Comparison of ENCODE assay signal across 13 cellular contexts in genomic region chr4:13642576-13642975, GRCh38. TPM values are rescaled to one million over a fixed set of nuclear protein-coding genes. Genes with fewer than 3 reads are reported as not detected.
DNase-seq lines count a peak whose midpoint lies in the region; ATAC-seq, FAIRE-seq and TF ChIP-seq lines count a peak whose summit lies in the region.
"Had no signal": no experiment of that assay in that cellular context is flagged by ENCODE, and none has a peak within 500 bp of the region (broad histone marks: within the 10 kb centered on the region; RNA-seq: fewer than 3 reads in every experiment).

No MANE protein-coding gene starts in this region.

- H4K20me1 ChIP-seq in H1 (replicated peaks in 1 of 2; ENCODE audit: control insufficient read depth in 1 of 2, insufficient read depth in 2 of 2, low read length in 2 of 2), result no peaks in the 10 kb centered on the region

- H3K18ac ChIP-seq in H1 (ENCODE audit: extremely low read depth, low read length) (no peak overlapping the region), neuronal stem cell (ENCODE audit: low read length) (no peak overlapping the region)

- H3K36me3 ChIP-seq in H1 (ENCODE audit: control insufficient read depth in 2 of 4, insufficient read depth in 4 of 4, low read length in 3 of 4) (no peaks in the 10 kb centered on the region), neuronal stem cell (replicated peaks in 1 of 2; ENCODE audit: control insufficient read depth in 2 of 2, insufficient read depth in 2 of 2, low read length in 2 of 2) (no peaks in the 10 kb centered on the region)

- H2BK20ac ChIP-seq in H1 (ENCODE audit: low read length), result no peak overlapping the region

- no peak overlapping the region for H3K9ac ChIP-seq in H1 (replicated peaks in 1 of 4; ENCODE audit: extremely low read depth in 1 of 4, low read depth in 3 of 4, low read length in 3 of 4)
- no peak overlapping the region for H3K9ac ChIP-seq in neuronal stem cell (ENCODE audit: low read depth, low read length, poor library complexity)

- no peak for TF ChIP-seq RAD21 in H1 (IDR thresholded peaks at IDR 0.05 in 1 of 2, conservative IDR thresholded peaks at IDR 0.05 in 1 of 2; ENCODE audit: low read depth in 2 of 2, low read length in 2 of 2)

- H2BK5ac ChIP-seq in H1 (ENCODE audit: low read depth, low read length), result no peak overlapping the region; the same call in 1 of the 2 replicates
- no peak overlapping the region for H2BK5ac ChIP-seq in neuronal stem cell (ENCODE audit: low read length)

- H3K4ac ChIP-seq in H1 (replicated peaks; ENCODE audit: insufficient read length, low read depth, low read length) (no peak overlapping the region), neuronal stem cell (ENCODE audit: low read length) (no peak overlapping the region)

- H4K91ac ChIP-seq in H1 (replicated peaks; ENCODE audit: insufficient read length, low read length), result no peak overlapping the region
- no peak overlapping the region for H4K91ac ChIP-seq in neuronal stem cell (ENCODE audit: low read depth, low read length, poor library complexity)

- H3K4me1 ChIP-seq in H1 (replicated peaks in 1 of 4; ENCODE audit: control insufficient read depth in 3 of 4, insufficient read depth in 4 of 4, low read length in 3 of 4) (peaks cover 2 to 17% (median 6%) of the 10 kb centered on the region in 4 experiments; a peak in 5 of 7 replicates), neuronal stem cell (ENCODE audit: control insufficient read depth in 2 of 2, insufficient read depth in 1 of 2, low read depth in 1 of 2, low read length in 2 of 2) (peaks cover 0 to 24% of the 10 kb centered on the region in 2 donors)

- H3K23me2 ChIP-seq in H1 (ENCODE audit: low read depth, low read length), result no peaks in the 10 kb centered on the region

- H4K5ac ChIP-seq in H1 (ENCODE audit: insufficient read length, low read depth, low read length), result no peak overlapping the region

- POLR2A ChIA-PET in H1 (lab: Charles Lee; ENCODE audit: partially characterized antibody), result no interaction called here

- H3K79me1 ChIP-seq in H1 (ENCODE audit: low read depth, low read length) (no peaks in the 10 kb centered on the region), neuronal stem cell (ENCODE audit: low read depth, low read length) (no peaks in the 10 kb centered on the region)

- H2AK5ac ChIP-seq in H1 (ENCODE audit: low read depth, low read length) (no peak overlapping the region), neuronal stem cell (ENCODE audit: low read depth, low read length) (no peak overlapping the region)

- 0 out of 2 replicates have a peak overlapping the region, but pooled peaks have one; percentile 88 for H2BK12ac ChIP-seq in H1 (ENCODE audit: low read depth, low read length)
- no peak overlapping the region for H2BK12ac ChIP-seq in neuronal stem cell (ENCODE audit: low read length)

- peak overlapping the region; percentile 35; the same call in 1 of the 2 replicates for H2AFZ ChIP-seq in H1 (ENCODE audit: low read length)
- peak overlapping the region; percentile 32 for H2AFZ ChIP-seq in neuronal stem cell (ENCODE audit: low read length)

- no peaks in the 10 kb centered on the region for H3K79me2 ChIP-seq in H1 (ENCODE audit: control insufficient read depth in 1 of 2, insufficient read depth in 2 of 2, low read length in 2 of 2)

- H3K27ac ChIP-seq in H1 (ENCODE audit: low read depth, low read length) (no peak overlapping the region), neuronal stem cell (replicated peaks; ENCODE audit: low read length) (no peak overlapping the region)

- no peak for TF ChIP-seq CTCF in H1 (IDR thresholded peaks at IDR 0.05; ENCODE audit: control extremely low read depth in 1 of 3, insufficient read depth in 1 of 3, low read depth in 1 of 3, low read length in 3 of 3)

- CTCF ChIA-PET in H1 (lab: Charles Lee; ENCODE audit: partially characterized antibody), result interaction anchor here (1.0 to 9.3 kb wide), 5 partner anchors 8 to 217 kb away, joined by 3 to 108 read pairs (median 6); no protein-coding TSS in a partner anchor

- DNase-seq in EL (peak; percentile 56), NCI-H2196 treated with DMSO at 0.1 percent for 48 hours (lab: John Stamatoyannopoulos, UW; ENCODE audit: unreplicated experiment) (peak; percentile 42), H1 (ENCODE audit: low read depth in 1 of 2, low spot score in 2 of 2) (no peak), neuronal stem cell (ENCODE audit: low spot score) (no peak), islet precursor cell (no peak), frontal cortex (ENCODE audit: low spot score in 2 of 2) (no peak)
- DNase-seq in activated CD4-positive, alpha-beta T cell treated with anti-CD3 and anti-CD28 coated beads for 48 hours, result no peak
- DNase-seq: activated naive CD4-positive, alpha-beta T cell treated with anti-CD3 and anti-CD28 coated beads, Interleukin-2, amount 10 ng/mL, durations not matched to agents 7 days and 5 days; natural killer cell; NCI-H1436; stimulated activated CD4-positive, alpha-beta T cell treated with anti-CD3 and anti-CD28 coated beads, Interleukin-12 subunit alpha, Interleukin-12 subunit beta, amount 100 ng/mL, for 4 hours; T-helper 17 cell had no signal

- H2BK120ac ChIP-seq in H1 (replicated peaks; ENCODE audit: low read depth, low read length) (no peak overlapping the region), neuronal stem cell (ENCODE audit: low read depth, low read length) (no peak overlapping the region)

- H3K4me3 ChIP-seq in H1 (ENCODE audit: extremely low read depth in 1 of 4, insufficient read depth in 2 of 4, low read depth in 3 of 4, low read length in 4 of 4) (no peak overlapping the region), neuronal stem cell (ENCODE audit: low read length in 2 of 2) (no peak overlapping the region)

- no peaks in the 10 kb centered on the region for H3K9me3 ChIP-seq in H1 (ENCODE audit: insufficient read depth in 2 of 2, low read depth in 1 of 2, low read length in 1 of 2)
- H3K9me3 ChIP-seq in neuronal stem cell (replicated peaks in 1 of 2; ENCODE audit: control insufficient read depth in 2 of 2, insufficient read depth in 1 of 2, low read depth in 1 of 2, low read length in 2 of 2), result no peaks in the 10 kb centered on the region

- no peak for TF ChIP-seq EP300 in H1 (IDR thresholded peaks at IDR 0.05; ENCODE audit: borderline replicate concordance in 1 of 2, low read depth in 2 of 2, low read length in 2 of 2)

- ATAC-seq in HG02970 (IDR thresholded peaks at IDR 0.05; ENCODE audit: low FRiP score, unreplicated experiment), result no peak
- ATAC-seq: natural killer cell, T-helper 17 cell had no signal

- H4K8ac ChIP-seq in H1 (ENCODE audit: extremely low read depth, insufficient read depth, low read length) (no peak overlapping the region; the same call in 1 of the 2 replicates), neuronal stem cell (ENCODE audit: low read depth, low read length) (no peak overlapping the region)

- no peak overlapping the region for H3K56ac ChIP-seq in H1 (replicated peaks; ENCODE audit: insufficient read length, low read depth, low read length)

- 84% methylated on average over 2 of the region's 2 CpGs; no CpG with 5 or more reads in 1 of the 2 experiments for WGBS in H1 (ENCODE audit: extremely low coverage in 1 of 2, insufficient coverage in 1 of 2, insufficient read length in 1 of 2, insufficient replicate concordance in 2 of 2, low coverage in 1 of 2, low lambda C conversion rate in 2 of 2, missing lambda C conversion rate in 1 of 2), 2 experiments
- no CpG with 5 or more reads among the region's 2 CpGs for WGBS in neuronal stem cell (ENCODE audit: extremely low coverage in 2 of 2, insufficient read length in 2 of 2, insufficient replicate concordance in 1 of 2), 2 donors

- H2BK15ac ChIP-seq in H1 (ENCODE audit: low read length) (no peak overlapping the region), neuronal stem cell (ENCODE audit: low read length) (no peak overlapping the region)

- H3K27me3 ChIP-seq in H1 (replicated peaks in 1 of 4; ENCODE audit: control insufficient read depth in 3 of 4, extremely low read depth in 1 of 4, insufficient read depth in 3 of 4, low read length in 3 of 4) (no peaks in the 10 kb centered on the region), neuronal stem cell (ENCODE audit: control insufficient read depth in 3 of 3, insufficient read depth in 3 of 3, low read depth in 1 of 3, low read length in 3 of 3) (no peaks in the 10 kb centered on the region)

- no peak overlapping the region for H3K23ac ChIP-seq in H1 (ENCODE audit: insufficient read length)
- H3K23ac ChIP-seq in neuronal stem cell (ENCODE audit: low read depth, low read length, poor library complexity), result no peak overlapping the region

- H3K14ac ChIP-seq in H1 (ENCODE audit: insufficient read length), result no peak overlapping the region
- H3K14ac ChIP-seq in neuronal stem cell (ENCODE audit: low read length), result no peak overlapping the region

- H3K4me2 ChIP-seq in H1 (ENCODE audit: insufficient read depth in 1 of 2, low read depth in 2 of 2, low read length in 2 of 2) (no peak overlapping the region), neuronal stem cell (ENCODE audit: insufficient read depth, low read length, poor library complexity, severe bottlenecking) (no peak overlapping the region)

- no peak for FAIRE-seq in H1 (lab: Jason Lieb, UNC)
- no peak for FAIRE-seq in frontal cortex (lab: Jason Lieb, UNC)

- no peak for TF ChIP-seq POLR2A in H1 (IDR thresholded peaks at IDR 0.05; ENCODE audit: control extremely low read depth in 1 of 2, low read depth in 2 of 2, low read length in 2 of 2)

TF ChIP-seq in H1, 55 proteins besides CTCF, POLR2A, EP300 and RAD21 (continues in another document):
- no peak for TF ChIP-seq KDM5A (IDR thresholded peaks at IDR 0.05; ENCODE audit: low read length)
- no peak for TF ChIP-seq FOSL1 (IDR thresholded peaks at IDR 0.05; ENCODE audit: insufficient read depth, low read depth, low read length)
- TF ChIP-seq MAX (IDR thresholded peaks at IDR 0.05), result no peak
- no peak for TF ChIP-seq CBX5 (IDR thresholded peaks at IDR 0.05; ENCODE audit: low read depth, low read length)
- no peak for TF ChIP-seq SIRT6 (IDR thresholded peaks at IDR 0.05; ENCODE audit: low read length)
- TF ChIP-seq SP1 (IDR thresholded peaks at IDR 0.05; ENCODE audit: low read depth, low read length), result no peak
- TF ChIP-seq PHF8 (conservative IDR thresholded peaks at IDR 0.05; ENCODE audit: low read depth, low read length), result no peak

RNA-seq across cellular contexts. Expression of gene BOD1L1, which starts 15.1 kb away (rescaled TPM):
- total RNA-seq in H1 (2021; fragmentation: NEBNext Ultra II Directional; extraction: Animal tissue kit (Norgen Biotek cat#: 25700)), result 34.9 and 39.3 TPM in 2 replicates
- polyA plus RNA-seq in H1 (2011; rRNA removed), result 4.3 and 6.8 TPM in 2 replicates
- 11.0 TPM for polyA plus RNA-seq in H1 (2011; cell fraction: cytosol; rRNA removed)
- 24.5 TPM for polyA plus RNA-seq in H1 (2011; cell fraction: nucleus; rRNA removed)
- polyA plus RNA-seq in H1 (2012, experiment 1 of 2), result 20.5 to 32.8 TPM (median 22.9 TPM) in 4 replicates
- 1.3 TPM for polyA plus RNA-seq in H1 (2012, experiment 2 of 2)
- polyA plus RNA-seq in H1 (2013, experiment 1 of 2), result 40.1 TPM
- 33.4 TPM for polyA plus RNA-seq in H1 (2013, experiment 2 of 2)
- polyA minus RNA-seq in H1 (2011; rRNA and poly(A)+ RNA removed), result 27.2 and 30.9 TPM in 2 replicates
- polyA minus RNA-seq in H1 (2011; cell fraction: cytosol; rRNA and poly(A)+ RNA removed), result 16.7 TPM
- polyA minus RNA-seq in H1 (2011; cell fraction: nucleus; rRNA and poly(A)+ RNA removed), result 77.9 TPM
- polyA plus RNA-seq in neuronal stem cell (2013, experiment 1 of 2), result 18.1 TPM
- polyA plus RNA-seq in neuronal stem cell (2013, experiment 2 of 2), result 17.5 TPM
- 45.2 TPM for total RNA-seq in frontal cortex

Comparison
In these comparisons a context has a peak if more than half of its experiments do, and no peak if none do; other contexts are left out.
1. DNase-seq: peak in EL (single experiment) and NCI-H2196 treated with DMSO at 0.1 percent for 48 hours (single experiment); none in H1 (0 of 2), neuronal stem cell (single experiment), islet precursor cell (single experiment), frontal cortex (0 of 2) and activated CD4-positive, alpha-beta T cell treated with anti-CD3 and anti-CD28 coated beads for 48 hours (single experiment).